Comparison of ENCODE assay signal across 2 cellular contexts in the genomic region with DNA sequence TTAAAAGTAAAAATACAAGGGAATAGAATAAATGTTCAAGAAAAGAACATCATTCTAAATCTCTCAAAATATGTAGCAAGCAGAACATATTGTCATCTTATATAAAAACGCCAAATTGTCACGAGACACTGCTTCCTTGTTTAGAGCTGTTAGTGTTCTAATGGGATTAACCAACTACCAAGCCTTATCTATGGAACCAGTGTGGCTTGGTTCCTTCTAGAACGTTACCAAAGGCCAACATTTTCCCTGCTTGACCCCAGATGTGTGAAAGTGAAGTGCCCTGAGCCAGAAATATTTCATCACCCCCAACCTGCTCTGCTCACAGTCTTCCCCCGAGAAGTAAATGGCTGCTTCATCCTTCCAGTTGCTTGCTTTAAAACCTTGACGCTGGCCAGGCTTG.
A peak's percentile ranks its signal among the peaks of the same experiment; 100 is the strongest.
TF ChIP-seq lines count a peak whose summit lies in the region.

No MANE protein-coding gene starts in this region.

TF ChIP-seq in HepG2, 621 proteins besides CTCF, POLR2A, EP300 and RAD21:
- TF ChIP-seq ZNF354B (CRISPR knock-in tag; IDR thresholded peaks at IDR 0.05) (no peak), ZNF33A (CRISPR knock-in tag; IDR thresholded peaks at IDR 0.05; ENCODE audit: borderline replicate concordance) (no peak), SP5 (CRISPR knock-in tag; IDR thresholded peaks at IDR 0.05; ENCODE audit: borderline replicate concordance, low read depth) (no peak), ZZZ3 (CRISPR knock-in tag; IDR thresholded peaks at IDR 0.05; ENCODE audit: borderline replicate concordance) (no peak), SOX6 (IDR thresholded peaks at IDR 0.05) (no peak), SOX6 (CRISPR knock-in tag; IDR thresholded peaks at IDR 0.05) (no peak), NFYB (CRISPR knock-in tag; IDR thresholded peaks at IDR 0.05) (no peak), NKX3-1 (CRISPR knock-in tag; IDR thresholded peaks at IDR 0.05) (no peak), ZNF841 (CRISPR knock-in tag; IDR thresholded peaks at IDR 0.05; ENCODE audit: borderline replicate concordance) (no peak)
- TF ChIP-seq, protein P1, sequence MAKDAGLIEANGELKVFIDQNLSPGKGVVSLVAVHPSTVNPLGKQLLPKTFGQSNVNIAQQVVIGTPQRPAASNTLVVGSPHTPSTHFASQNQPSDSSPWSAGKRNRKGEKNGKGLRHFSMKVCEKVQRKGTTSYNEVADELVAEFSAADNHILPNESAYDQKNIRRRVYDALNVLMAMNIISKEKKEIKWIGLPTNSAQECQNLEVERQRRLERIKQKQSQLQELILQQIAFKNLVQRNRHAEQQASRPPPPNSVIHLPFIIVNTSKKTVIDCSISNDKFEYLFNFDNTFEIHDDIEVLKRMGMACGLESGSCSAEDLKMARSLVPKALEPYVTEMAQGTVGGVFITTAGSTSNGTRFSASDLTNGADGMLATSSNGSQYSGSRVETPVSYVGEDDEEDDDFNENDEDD (CRISPR knock-in tag; IDR thresholded peaks at IDR 0.05; ENCODE audit: borderline replicate concordance) = no peak
- TF ChIP-seq, protein P2, sequence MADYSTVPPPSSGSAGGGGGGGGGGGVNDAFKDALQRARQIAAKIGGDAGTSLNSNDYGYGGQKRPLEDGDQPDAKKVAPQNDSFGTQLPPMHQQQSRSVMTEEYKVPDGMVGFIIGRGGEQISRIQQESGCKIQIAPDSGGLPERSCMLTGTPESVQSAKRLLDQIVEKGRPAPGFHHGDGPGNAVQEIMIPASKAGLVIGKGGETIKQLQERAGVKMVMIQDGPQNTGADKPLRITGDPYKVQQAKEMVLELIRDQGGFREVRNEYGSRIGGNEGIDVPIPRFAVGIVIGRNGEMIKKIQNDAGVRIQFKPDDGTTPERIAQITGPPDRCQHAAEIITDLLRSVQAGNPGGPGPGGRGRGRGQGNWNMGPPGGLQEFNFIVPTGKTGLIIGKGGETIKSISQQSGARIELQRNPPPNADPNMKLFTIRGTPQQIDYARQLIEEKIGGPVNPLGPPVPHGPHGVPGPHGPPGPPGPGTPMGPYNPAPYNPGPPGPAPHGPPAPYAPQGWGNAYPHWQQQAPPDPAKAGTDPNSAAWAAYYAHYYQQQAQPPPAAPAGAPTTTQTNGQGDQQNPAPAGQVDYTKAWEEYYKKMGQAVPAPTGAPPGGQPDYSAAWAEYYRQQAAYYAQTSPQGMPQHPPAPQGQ (CRISPR knock-in tag; IDR thresholded peaks at IDR 0.05; ENCODE audit: borderline replicate concordance) = no peak

TF ChIP-seq in K562, 482 proteins besides CTCF, POLR2A, EP300 and RAD21 (continues in another document):
- TF ChIP-seq TFAM (CRISPR knock-in tag; conservative IDR thresholded peaks at IDR 0.05) (no peak), KAT7 (CRISPR knock-in tag; IDR thresholded peaks at IDR 0.05; ENCODE audit: borderline replicate concordance) (no peak), EHMT2 (IDR thresholded peaks at IDR 0.05) (peak; percentile 88), ZNF695 (CRISPR knock-in tag; IDR thresholded peaks at IDR 0.05) (no peak), NCOR1 (IDR thresholded peaks at IDR 0.05) (peak; percentile 41; the same call in 1 of the 2 replicates), CBX3 (IDR thresholded peaks at IDR 0.05; ENCODE audit: borderline replicate concordance in 1 of 2, low read length in 2 of 2) (peak in 1 of 2 experiments; percentile 44; a peak in 1 of 3 replicates), C11orf30 (IDR thresholded peaks at IDR 0.05; ENCODE audit: low read depth) (no peak), NUFIP1 (IDR thresholded peaks at IDR 0.05; ENCODE audit: partially characterized antibody) (no peak), TRIM24 (IDR thresholded peaks at IDR 0.05) (peak in 1 of 2 experiments; percentile 72; a peak in 2 of 4 replicates), ZNF224 (CRISPR knock-in tag; IDR thresholded peaks at IDR 0.05) (no peak), PHB (CRISPR knock-in tag; IDR thresholded peaks at IDR 0.05) (no peak), ZSCAN29 (IDR thresholded peaks at IDR 0.05) (no peak), ZNF830 (CRISPR knock-in tag; IDR thresholded peaks at IDR 0.05) (no peak), JUND (IDR thresholded peaks at IDR 0.05; ENCODE audit: borderline replicate concordance, low read depth, low read length) (no peak), JUND (tag; IDR thresholded peaks at IDR 0.05; ENCODE audit: borderline replicate concordance, low read depth, low read length) (no peak), ZNF263 (CRISPR knock-in tag; IDR thresholded peaks at IDR 0.05; ENCODE audit: borderline replicate concordance) (no peak), CBFA2T2 (conservative IDR thresholded peaks at IDR 0.05) (peak; percentile 65), BHLHE40 (IDR thresholded peaks at IDR 0.05; ENCODE audit: low read length) (peak; percentile 84; the same call in 1 of the 2 replicates), CEBPG (CRISPR knock-in tag; IDR thresholded peaks at IDR 0.05) (peak; percentile 65), CEBPG (tag; conservative IDR thresholded peaks at IDR 0.05 in 1 of 2, IDR thresholded peaks at IDR 0.05 in 1 of 2) (peak in 1 of 2 experiments; percentile 79; a peak in 2 of 4 replicates), RFX1 (IDR thresholded peaks at IDR 0.05) (no peak), BDP1 (IDR thresholded peaks at IDR 0.05; ENCODE audit: insufficient read depth, insufficient read length) (no peak), SAFB2 (IDR thresholded peaks at IDR 0.05; ENCODE audit: borderline replicate concordance, low read depth, low read length, severe bottlenecking) (no peak), MTA3 (IDR thresholded peaks at IDR 0.05; ENCODE audit: borderline replicate concordance) (no peak; the same call in 1 of the 2 replicates), ZNF644 (tag; IDR thresholded peaks at IDR 0.05; ENCODE audit: low read depth) (no peak), MAFF (IDR thresholded peaks at IDR 0.05; ENCODE audit: low read length) (no peak), RUNX1 (IDR thresholded peaks at IDR 0.05; ENCODE audit: low read depth) (no peak), ETS2 (tag; IDR thresholded peaks at IDR 0.05; ENCODE audit: borderline replicate concordance, poor library complexity, severe bottlenecking) (no peak), STAT5B (CRISPR knock-in tag; IDR thresholded peaks at IDR 0.05) (no peak)
- TF ChIP-seq, protein P3, sequence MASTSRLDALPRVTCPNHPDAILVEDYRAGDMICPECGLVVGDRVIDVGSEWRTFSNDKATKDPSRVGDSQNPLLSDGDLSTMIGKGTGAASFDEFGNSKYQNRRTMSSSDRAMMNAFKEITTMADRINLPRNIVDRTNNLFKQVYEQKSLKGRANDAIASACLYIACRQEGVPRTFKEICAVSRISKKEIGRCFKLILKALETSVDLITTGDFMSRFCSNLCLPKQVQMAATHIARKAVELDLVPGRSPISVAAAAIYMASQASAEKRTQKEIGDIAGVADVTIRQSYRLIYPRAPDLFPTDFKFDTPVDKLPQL (IDR thresholded peaks at IDR 0.05; ENCODE audit: extremely low read depth, insufficient read length) = no peak
- TF ChIP-seq, protein P4, sequence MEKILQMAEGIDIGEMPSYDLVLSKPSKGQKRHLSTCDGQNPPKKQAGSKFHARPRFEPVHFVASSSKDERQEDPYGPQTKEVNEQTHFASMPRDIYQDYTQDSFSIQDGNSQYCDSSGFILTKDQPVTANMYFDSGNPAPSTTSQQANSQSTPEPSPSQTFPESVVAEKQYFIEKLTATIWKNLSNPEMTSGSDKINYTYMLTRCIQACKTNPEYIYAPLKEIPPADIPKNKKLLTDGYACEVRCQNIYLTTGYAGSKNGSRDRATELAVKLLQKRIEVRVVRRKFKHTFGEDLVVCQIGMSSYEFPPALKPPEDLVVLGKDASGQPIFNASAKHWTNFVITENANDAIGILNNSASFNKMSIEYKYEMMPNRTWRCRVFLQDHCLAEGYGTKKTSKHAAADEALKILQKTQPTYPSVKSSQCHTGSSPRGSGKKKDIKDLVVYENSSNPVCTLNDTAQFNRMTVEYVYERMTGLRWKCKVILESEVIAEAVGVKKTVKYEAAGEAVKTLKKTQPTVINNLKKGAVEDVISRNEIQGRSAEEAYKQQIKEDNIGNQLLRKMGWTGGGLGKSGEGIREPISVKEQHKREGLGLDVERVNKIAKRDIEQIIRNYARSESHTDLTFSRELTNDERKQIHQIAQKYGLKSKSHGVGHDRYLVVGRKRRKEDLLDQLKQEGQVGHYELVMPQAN (IDR thresholded peaks at IDR 0.05; ENCODE audit: borderline replicate concordance) = no peak
- TF ChIP-seq, protein P5, sequence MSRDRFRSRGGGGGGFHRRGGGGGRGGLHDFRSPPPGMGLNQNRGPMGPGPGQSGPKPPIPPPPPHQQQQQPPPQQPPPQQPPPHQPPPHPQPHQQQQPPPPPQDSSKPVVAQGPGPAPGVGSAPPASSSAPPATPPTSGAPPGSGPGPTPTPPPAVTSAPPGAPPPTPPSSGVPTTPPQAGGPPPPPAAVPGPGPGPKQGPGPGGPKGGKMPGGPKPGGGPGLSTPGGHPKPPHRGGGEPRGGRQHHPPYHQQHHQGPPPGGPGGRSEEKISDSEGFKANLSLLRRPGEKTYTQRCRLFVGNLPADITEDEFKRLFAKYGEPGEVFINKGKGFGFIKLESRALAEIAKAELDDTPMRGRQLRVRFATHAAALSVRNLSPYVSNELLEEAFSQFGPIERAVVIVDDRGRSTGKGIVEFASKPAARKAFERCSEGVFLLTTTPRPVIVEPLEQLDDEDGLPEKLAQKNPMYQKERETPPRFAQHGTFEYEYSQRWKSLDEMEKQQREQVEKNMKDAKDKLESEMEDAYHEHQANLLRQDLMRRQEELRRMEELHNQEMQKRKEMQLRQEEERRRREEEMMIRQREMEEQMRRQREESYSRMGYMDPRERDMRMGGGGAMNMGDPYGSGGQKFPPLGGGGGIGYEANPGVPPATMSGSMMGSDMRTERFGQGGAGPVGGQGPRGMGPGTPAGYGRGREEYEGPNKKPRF (IDR thresholded peaks at IDR 0.05; ENCODE audit: low read depth, low read length) = no peak
- TF ChIP-seq, protein P6, sequence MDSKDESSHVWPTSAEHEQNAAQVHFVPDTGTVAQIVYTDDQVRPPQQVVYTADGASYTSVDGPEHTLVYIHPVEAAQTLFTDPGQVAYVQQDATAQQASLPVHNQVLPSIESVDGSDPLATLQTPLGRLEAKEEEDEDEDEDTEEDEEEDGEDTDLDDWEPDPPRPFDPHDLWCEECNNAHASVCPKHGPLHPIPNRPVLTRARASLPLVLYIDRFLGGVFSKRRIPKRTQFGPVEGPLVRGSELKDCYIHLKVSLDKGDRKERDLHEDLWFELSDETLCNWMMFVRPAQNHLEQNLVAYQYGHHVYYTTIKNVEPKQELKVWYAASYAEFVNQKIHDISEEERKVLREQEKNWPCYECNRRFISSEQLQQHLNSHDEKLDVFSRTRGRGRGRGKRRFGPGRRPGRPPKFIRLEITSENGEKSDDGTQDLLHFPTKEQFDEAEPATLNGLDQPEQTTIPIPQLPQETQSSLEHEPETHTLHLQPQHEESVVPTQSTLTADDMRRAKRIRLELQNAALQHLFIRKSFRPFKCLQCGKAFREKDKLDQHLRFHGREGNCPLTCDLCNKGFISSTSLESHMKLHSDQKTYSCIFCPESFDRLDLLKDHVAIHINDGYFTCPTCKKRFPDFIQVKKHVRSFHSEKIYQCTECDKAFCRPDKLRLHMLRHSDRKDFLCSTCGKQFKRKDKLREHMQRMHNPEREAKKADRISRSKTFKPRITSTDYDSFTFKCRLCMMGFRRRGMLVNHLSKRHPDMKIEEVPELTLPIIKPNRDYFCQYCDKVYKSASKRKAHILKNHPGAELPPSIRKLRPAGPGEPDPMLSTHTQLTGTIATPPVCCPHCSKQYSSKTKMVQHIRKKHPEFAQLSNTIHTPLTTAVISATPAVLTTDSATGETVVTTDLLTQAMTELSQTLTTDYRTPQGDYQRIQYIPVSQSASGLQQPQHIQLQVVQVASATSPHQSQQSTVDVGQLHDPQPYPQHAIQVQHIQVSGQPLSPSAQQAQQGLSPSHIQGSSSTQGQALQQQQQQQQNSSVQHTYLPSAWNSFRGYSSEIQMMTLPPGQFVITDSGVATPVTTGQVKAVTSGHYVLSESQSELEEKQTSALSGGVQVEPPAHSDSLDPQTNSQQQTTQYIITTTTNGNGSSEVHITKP (IDR thresholded peaks at IDR 0.05; ENCODE audit: partially characterized antibody) = peak; percentile 69
- TF ChIP-seq, protein P7, sequence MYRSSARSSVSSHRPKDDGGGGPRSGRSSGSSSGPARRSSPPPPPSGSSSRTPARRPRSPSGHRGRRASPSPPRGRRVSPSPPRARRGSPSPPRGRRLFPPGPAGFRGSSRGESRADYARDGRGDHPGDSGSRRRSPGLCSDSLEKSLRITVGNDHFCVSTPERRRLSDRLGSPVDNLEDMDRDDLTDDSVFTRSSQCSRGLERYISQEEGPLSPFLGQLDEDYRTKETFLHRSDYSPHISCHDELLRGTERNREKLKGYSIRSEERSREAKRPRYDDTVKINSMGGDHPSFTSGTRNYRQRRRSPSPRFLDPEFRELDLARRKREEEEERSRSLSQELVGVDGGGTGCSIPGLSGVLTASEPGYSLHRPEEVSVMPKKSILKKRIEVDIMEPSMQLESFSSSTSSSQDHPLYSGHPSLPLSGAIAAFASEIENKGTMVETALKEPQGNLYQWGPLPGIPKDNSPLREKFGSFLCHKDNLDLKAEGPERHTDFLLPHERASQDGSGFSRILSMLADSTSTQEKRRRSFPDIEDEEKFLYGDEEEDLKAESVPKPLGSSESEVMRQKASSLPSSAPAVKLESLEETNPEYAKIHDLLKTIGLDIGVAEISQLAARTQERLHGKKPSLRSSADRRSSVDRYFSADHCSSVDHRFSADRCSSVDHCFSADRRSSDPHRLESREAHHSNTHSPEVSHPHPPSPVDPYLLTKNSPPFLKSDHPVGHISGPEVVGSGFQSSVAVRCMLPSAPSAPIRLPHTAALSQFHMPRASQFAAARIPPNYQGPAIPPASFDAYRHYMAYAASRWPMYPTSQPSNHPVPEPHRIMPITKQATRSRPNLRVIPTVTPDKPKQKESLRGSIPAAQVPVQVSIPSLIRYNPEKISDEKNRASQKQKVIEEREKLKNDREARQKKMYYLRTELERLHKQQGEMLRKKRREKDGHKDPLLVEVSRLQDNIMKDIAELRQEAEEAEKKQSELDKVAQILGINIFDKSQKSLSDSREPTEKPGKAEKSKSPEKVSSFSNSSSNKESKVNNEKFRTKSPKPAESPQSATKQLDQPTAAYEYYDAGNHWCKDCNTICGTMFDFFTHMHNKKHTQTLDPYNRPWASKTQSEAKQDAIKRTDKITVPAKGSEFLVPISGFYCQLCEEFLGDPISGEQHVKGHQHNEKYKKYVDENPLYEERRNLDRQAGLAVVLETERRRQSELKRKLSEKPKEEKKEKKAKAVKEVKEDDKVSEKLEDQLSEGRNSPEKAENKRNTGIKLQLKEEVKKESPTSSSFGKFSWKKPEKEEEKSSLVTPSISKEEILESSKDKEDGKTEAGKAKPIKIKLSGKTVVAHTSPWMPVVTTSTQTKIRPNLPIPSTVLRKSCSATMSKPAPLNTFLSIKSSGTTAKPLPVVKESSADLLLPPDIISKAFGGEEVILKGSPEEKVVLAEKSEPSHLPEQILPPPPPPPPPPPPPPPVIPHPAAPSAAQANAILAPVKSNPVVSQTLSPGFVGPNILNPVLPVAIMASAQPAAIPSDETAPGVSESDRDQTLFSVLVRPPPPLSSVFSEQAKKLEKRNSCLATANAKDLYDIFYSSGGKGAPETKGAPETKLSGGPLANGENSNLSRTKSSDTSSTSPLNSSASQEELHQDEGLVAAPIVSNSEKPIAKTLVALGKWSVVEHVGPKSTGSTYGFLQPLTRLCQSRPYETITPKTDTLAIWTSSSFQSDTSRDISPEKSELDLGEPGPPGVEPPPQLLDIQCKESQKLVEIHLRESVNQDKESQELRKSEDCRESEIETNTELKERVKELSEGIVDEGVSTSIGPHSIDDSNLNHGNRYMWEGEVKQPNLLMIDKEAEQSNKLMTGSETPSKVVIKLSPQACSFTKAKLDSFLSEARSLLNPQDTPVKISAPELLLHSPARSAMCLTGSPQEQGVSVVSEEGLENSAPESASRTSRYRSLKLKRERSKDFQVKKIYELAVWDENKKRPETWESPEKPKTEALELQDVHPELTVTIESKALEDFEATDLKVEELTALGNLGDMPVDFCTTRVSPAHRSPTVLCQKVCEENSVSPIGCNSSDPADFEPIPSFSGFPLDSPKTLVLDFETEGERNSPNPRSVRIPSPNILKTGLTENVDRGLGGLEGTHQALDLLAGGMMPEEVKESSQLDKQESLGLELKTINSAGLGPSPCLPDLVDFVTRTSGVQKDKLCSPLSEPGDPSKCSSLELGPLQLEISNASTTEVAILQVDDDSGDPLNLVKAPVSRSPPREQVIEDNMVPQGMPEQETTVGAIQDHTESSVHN (IDR thresholded peaks at IDR 0.05; ENCODE audit: borderline replicate concordance in 1 of 2, low read depth in 1 of 2) = no peak
